ENCODE assay signal across 8 cellular contexts in the genomic region with DNA sequence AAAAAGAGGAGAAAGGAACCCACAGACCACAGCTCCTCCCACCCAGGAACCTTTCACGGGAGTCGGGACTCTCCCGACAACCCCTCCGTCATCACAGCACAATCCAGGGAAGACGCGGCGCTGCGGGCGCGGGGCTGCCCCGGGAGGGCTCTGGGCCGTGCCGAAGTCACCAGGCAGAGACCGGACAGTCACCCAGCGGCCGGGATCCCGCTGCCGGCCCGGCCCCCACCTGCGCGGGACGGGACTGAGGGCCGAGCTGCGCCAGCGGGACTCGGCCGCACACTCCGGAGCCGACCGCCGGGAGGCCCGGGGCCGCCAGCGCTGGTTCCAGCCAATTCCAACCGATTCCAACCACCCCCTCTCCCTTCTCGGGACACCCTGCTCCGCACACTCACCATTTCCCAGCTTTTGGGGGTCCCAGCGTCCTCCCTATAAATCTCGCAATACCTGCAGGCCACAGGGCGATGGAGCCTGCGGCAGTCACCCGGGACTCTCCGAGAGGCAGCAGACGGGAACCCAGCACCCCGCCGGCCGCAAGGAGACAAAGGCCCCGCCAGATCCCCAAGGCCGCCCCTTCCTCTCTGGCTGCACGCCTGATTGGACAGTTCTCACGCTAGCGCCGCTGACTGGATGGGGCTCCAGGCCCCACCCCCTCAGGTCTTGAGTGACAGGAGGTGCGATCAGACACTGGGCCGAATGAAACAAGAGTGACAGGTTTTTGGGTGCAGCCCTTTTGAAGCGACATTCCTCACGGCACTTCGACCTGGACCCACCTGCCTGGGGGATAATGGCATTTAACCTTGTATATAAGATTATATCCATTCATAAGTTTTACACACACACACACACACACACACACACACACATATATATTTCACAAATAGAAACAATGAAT. TPM values are rescaled to one million over a fixed set of nuclear protein-coding genes. Genes with fewer than 3 reads are reported as not detected.
DNase-seq lines count a peak whose midpoint lies in the region; ATAC-seq and TF ChIP-seq lines count a peak whose summit lies in the region.

A gene (minus strand): TSS at position 547 of the 895 bp plus-strand sequence. CDS start 149 bp downstream, at position 398.

- H3K36me3 ChIP-seq in thyroid gland: no peaks in the 10 kb centered on the region

- intact Hi-C loops in thyroid gland (cut with DNase I): no loop called here

- H3K27ac ChIP-seq in thyroid gland: no peak within 1 kb of the TSS

- peaks cover 9% of the 10 kb centered on the region for H3K4me1 Mint-ChIP-seq in activated naive CD4-positive, alpha-beta T cell treated with anti-CD3 and anti-CD28 coated beads, Interleukin-2, amount 50 U/mL, for 24 hours
- no peaks in the 10 kb centered on the region for H3K4me1 Mint-ChIP-seq in glutamatergic neuron (ENCODE audit: low read depth, unreplicated experiment)

- H3K4me1 ChIP-seq in thyroid gland: no peaks in the 10 kb centered on the region

- DNase-seq in DMS79 treated with DMSO at 0.1 percent for 48 hours (lab: John Stamatoyannopoulos, UW) (peak; percentile 99), HuH-7.5 (ENCODE audit: low spot score) (peak; percentile 95), RKO (ENCODE audit: low spot score) (peak; percentile 93), glutamatergic neuron (peak; percentile 95), nucleus accumbens (lab: John Stamatoyannopoulos, UW) (peak in 52 of 56 donors; percentile 2 to 89 (median 59)), thyroid gland (peak; percentile 85 to 87)

- ATAC-seq in GM21528 (IDR thresholded peaks at IDR 0.05; ENCODE audit: low FRiP score, unreplicated experiment): peak; percentile 92

- H3K4me3 ChIP-seq in thyroid gland (replicated peaks in 1 of 3): peak within 1 kb of the TSS in 2 of 3 donors; percentile 9 to 35

- H3K27me3 ChIP-seq in thyroid gland: no peaks in the 10 kb centered on the region

- H3K36me3 Mint-ChIP-seq in activated naive CD4-positive, alpha-beta T cell treated with anti-CD3 and anti-CD28 coated beads, Interleukin-2, amount 50 U/mL, for 24 hours: peaks cover 12% of the 10 kb centered on the region
- H3K36me3 Mint-ChIP-seq in glutamatergic neuron (ENCODE audit: unreplicated experiment): peaks cover 12% of the 10 kb centered on the region

- 2% methylated on average over 36 to 46 of the region's 58 CpGs for WGBS in thyroid gland, 2 donors

- no peak within 1 kb of the TSS for H3K27ac Mint-ChIP-seq in activated naive CD4-positive, alpha-beta T cell treated with anti-CD3 and anti-CD28 coated beads, Interleukin-2, amount 50 U/mL, for 24 hours
- H3K27ac Mint-ChIP-seq in glutamatergic neuron (ENCODE audit: unreplicated experiment): peak within 1 kb of the TSS; percentile 99

- no peak for TF ChIP-seq POLR2A in thyroid gland (IDR thresholded peaks at IDR 0.05)

- no peaks in the 10 kb centered on the region for H3K9me3 ChIP-seq in thyroid gland

- peak within 1 kb of the TSS; percentile 82 for H3K4me3 Mint-ChIP-seq in activated naive CD4-positive, alpha-beta T cell treated with anti-CD3 and anti-CD28 coated beads, Interleukin-2, amount 50 U/mL, for 24 hours
- peak within 1 kb of the TSS; percentile 99 for H3K4me3 Mint-ChIP-seq in glutamatergic neuron (ENCODE audit: unreplicated experiment)

- TF ChIP-seq CTCF in glutamatergic neuron (IDR thresholded peaks at IDR 0.05; ENCODE audit: partially characterized antibody, unreplicated experiment) (no peak), thyroid gland (IDR thresholded peaks at IDR 0.05) (no peak)

- peaks cover 13% of the 10 kb centered on the region for H3K9me3 Mint-ChIP-seq in activated naive CD4-positive, alpha-beta T cell treated with anti-CD3 and anti-CD28 coated beads, Interleukin-2, amount 50 U/mL, for 24 hours
- peaks cover 6% of the 10 kb centered on the region for H3K9me3 Mint-ChIP-seq in glutamatergic neuron (ENCODE audit: unreplicated experiment)

- peaks cover 36% of the 10 kb centered on the region for H3K27me3 Mint-ChIP-seq in activated naive CD4-positive, alpha-beta T cell treated with anti-CD3 and anti-CD28 coated beads, Interleukin-2, amount 50 U/mL, for 24 hours
- H3K27me3 Mint-ChIP-seq in glutamatergic neuron (ENCODE audit: unreplicated experiment): peaks cover 5% of the 10 kb centered on the region

RNA-seq across cellular contexts. Expression of the gene that starts here (rescaled TPM):
- total RNA-seq in glutamatergic neuron (ENCODE audit: unreplicated experiment) (7.9 TPM), thyroid gland (under 1 TPM in 2 of 4 donors, not detected in 2; 0.11 to 0.24 TPM)

Comparison
In these comparisons a context has a peak if more than half of its experiments do, and no peak if none do; other contexts are left out.
1. Peak in DNase-seq and H3K4me3 ChIP-seq in thyroid gland; RNA of the gene not detected or under 1 TPM.